14 cellular contexts compared by ENCODE assay signal in genomic region chr15:70698991-70699390, GRCh38.
DNase-seq lines count a peak whose midpoint lies in the region; ATAC-seq and TF ChIP-seq lines count a peak whose summit lies in the region.
"Had no signal": no experiment of that assay in that cellular context is flagged by ENCODE, and none has a peak within 500 bp of the region (broad histone marks: within the 10 kb centered on the region; RNA-seq: fewer than 3 reads in every experiment).

No MANE protein-coding gene starts in this region.

- CTCF ChIA-PET in OCI-LY7 (lab: Charles Lee; ENCODE audit: unreplicated experiment) = no interaction called here

- no peak overlapping the region for H3K4me3 Mint-ChIP-seq in T-helper 17 cell
- H3K4me3 Mint-ChIP-seq: activated CD4-positive, alpha-beta memory T cell treated with anti-CD3 and anti-CD28 coated beads, Interleukin-2, amount 10 ng/mL, durations not matched to agents 7 days and 5 days had no signal

- H3K9me2 ChIP-seq in OCI-LY7 (ENCODE audit: insufficient read depth, low read length) = no peaks in the 10 kb centered on the region

- ATAC-seq in left ventricle myocardium superior (no peak), psoas muscle (no peak), T-helper 17 cell (no peak), GM19397 (IDR thresholded peaks at IDR 0.05; ENCODE audit: unreplicated experiment) (no peak)
- no peak for ATAC-seq in activated naive CD4-positive, alpha-beta T cell treated with anti-CD3 and anti-CD28 coated beads, Interleukin-2, amount 50 U/mL, for 72 hours

- POLR2A ChIA-PET in OCI-LY7 (lab: Charles Lee) = interaction anchor here (0.5 kb wide), 1 partner anchor 348 kb away, joined by 3 read pairs; no protein-coding TSS in a partner anchor

- no peaks in the 10 kb centered on the region for H3K79me2 ChIP-seq in OCI-LY7 (ENCODE audit: insufficient read depth, low read depth, low read length)

- no peaks in the 10 kb centered on the region for H3K9me3 Mint-ChIP-seq in activated naive CD4-positive, alpha-beta T cell treated with anti-CD3 and anti-CD28 coated beads, Interleukin-2, amount 50 U/mL, for 72 hours
- H3K9me3 Mint-ChIP-seq: activated CD4-positive, alpha-beta memory T cell treated with anti-CD3 and anti-CD28 coated beads, Interleukin-2, amount 10 ng/mL, durations not matched to agents 7 days and 5 days had no signal

- no peaks in the 10 kb centered on the region for H3K36me3 Mint-ChIP-seq in T-helper 17 cell (ENCODE audit: low read depth)
- no peaks in the 10 kb centered on the region for H3K36me3 Mint-ChIP-seq in activated naive CD4-positive, alpha-beta T cell treated with anti-CD3 and anti-CD28 coated beads, Interleukin-2, amount 50 U/mL, for 72 hours

- H3K4me1 ChIP-seq in left ventricle myocardium inferior (peaks cover 96% of the 10 kb centered on the region), psoas muscle (peaks cover 62% of the 10 kb centered on the region), OCI-LY7 (ENCODE audit: insufficient read depth, low read length, poor library complexity, severe bottlenecking) (no peaks in the 10 kb centered on the region)

- no peak for DNase-seq in left ventricle myocardium inferior
- no peak for DNase-seq in left ventricle myocardium superior
- no peak for DNase-seq in fibroblast of the aortic adventitia (ENCODE audit: low read depth)
- no peak for DNase-seq in psoas muscle
- no peak for DNase-seq in T-helper 17 cell
- no peak for DNase-seq in activated naive CD4-positive, alpha-beta T cell treated with anti-CD3 and anti-CD28 coated beads, Interleukin-2, amount 50 U/mL, for 72 hours (ENCODE audit: low spot score in 2 of 2)
- no peak for DNase-seq in OCI-LY7 (ENCODE audit: low spot score)
- DNase-seq: activated CD4-positive, alpha-beta memory T cell treated with anti-CD3 and anti-CD28 coated beads, Interleukin-2, amount 10 ng/mL, durations not matched to agents 7 days and 5 days; anterior cingulate cortex; NCI-H1436; NCI-H446; stimulated activated naive CD4-positive, alpha-beta T cell treated with Interleukin-2 at 50 U/mL for 16 hours had no signal

- BruUV-seq in OCI-LY7 (replicated peaks; lab: Mats Ljungman, UMichigan) = no TSS peak

- H3K4me2 ChIP-seq in OCI-LY7 (ENCODE audit: low read length) = no peak overlapping the region

- 11 to 28% (median 21%) methylated on average over 1 of the region's 1 CpG for WGBS in psoas muscle, 3 donors

- no peak overlapping the region for H3K27ac Mint-ChIP-seq in T-helper 17 cell
- no peak overlapping the region for H3K27ac Mint-ChIP-seq in activated naive CD4-positive, alpha-beta T cell treated with anti-CD3 and anti-CD28 coated beads, Interleukin-2, amount 50 U/mL, for 72 hours
- H3K27ac Mint-ChIP-seq: activated CD4-positive, alpha-beta memory T cell treated with anti-CD3 and anti-CD28 coated beads, Interleukin-2, amount 10 ng/mL, durations not matched to agents 7 days and 5 days had no signal

- intact Hi-C loops in left ventricle myocardium inferior (cut with micrococcal nuclease) (no loop called here), left ventricle myocardium superior (cut with micrococcal nuclease) (no loop called here), psoas muscle (cut with DNase I) (no loop called here), OCI-LY7 (cut with micrococcal nuclease; ENCODE audit: unreplicated experiment) (no loop called here)

- peak overlapping the region; percentile 60 for H3K4me3 ChIP-seq in left ventricle myocardium inferior
- H3K4me3 ChIP-seq in fibroblast of the aortic adventitia (ENCODE audit: low read depth, low read length) = peak overlapping the region; percentile 6
- no peak overlapping the region for H3K4me3 ChIP-seq in psoas muscle
- H3K4me3 ChIP-seq in OCI-LY7 (ENCODE audit: low read depth, low read length, poor library complexity, severe bottlenecking) = no peak overlapping the region

- peak overlapping the region; percentile 83 for H3K27ac ChIP-seq in left ventricle myocardium inferior (replicated peaks)
- H3K27ac ChIP-seq in psoas muscle = peak overlapping the region; percentile 85
- no peak overlapping the region for H3K27ac ChIP-seq in OCI-LY7 (ENCODE audit: low read depth, low read length, poor library complexity, severe bottlenecking)
- H3K27ac ChIP-seq: neutrophil had no signal

- peaks cover 6% of the 10 kb centered on the region for H3K4me1 Mint-ChIP-seq in T-helper 17 cell
- H3K4me1 Mint-ChIP-seq: activated CD4-positive, alpha-beta memory T cell treated with anti-CD3 and anti-CD28 coated beads, Interleukin-2, amount 10 ng/mL, durations not matched to agents 7 days and 5 days had no signal

- no peak overlapping the region for H2AFZ ChIP-seq in OCI-LY7 (ENCODE audit: low read length)

- peaks cover 46% of the 10 kb centered on the region for H3K27me3 Mint-ChIP-seq in T-helper 17 cell

- H3K27me3 ChIP-seq in left ventricle myocardium inferior (ENCODE audit: low read depth) (no peaks in the 10 kb centered on the region), psoas muscle (ENCODE audit: insufficient read depth in 3 of 3, low read length in 2 of 3) (no peaks in the 10 kb centered on the region)

- H3K9me3 ChIP-seq in left ventricle myocardium inferior (replicated peaks) = no peaks in the 10 kb centered on the region
- H3K9me3 ChIP-seq in psoas muscle = no peaks in the 10 kb centered on the region
- peaks cover 3% of the 10 kb centered on the region for H3K9me3 ChIP-seq in T-helper 17 cell (ENCODE audit: control insufficient read depth, low read length, poor library complexity, severe bottlenecking)
- no peaks in the 10 kb centered on the region for H3K9me3 ChIP-seq in OCI-LY7 (ENCODE audit: low read length)
- H3K9me3 ChIP-seq: neutrophil had no signal

- TF ChIP-seq CTCF in left ventricle myocardium inferior (IDR thresholded peaks at IDR 0.05; ENCODE audit: borderline replicate concordance) (no peak), fibroblast of the aortic adventitia (IDR thresholded peaks at IDR 0.05; ENCODE audit: insufficient read depth, low read length) (no peak), psoas muscle (IDR thresholded peaks at IDR 0.05) (no peak), OCI-LY7 (conservative IDR thresholded peaks at IDR 0.05; ENCODE audit: low read length) (no peak)

- peaks cover 17% of the 10 kb centered on the region for H3K36me3 ChIP-seq in left ventricle myocardium inferior
- peaks cover 0 to 21% of the 10 kb centered on the region in 2 donors for H3K36me3 ChIP-seq in psoas muscle (ENCODE audit: insufficient read depth in 1 of 2, low read depth in 1 of 2)
- no peaks in the 10 kb centered on the region for H3K36me3 ChIP-seq in OCI-LY7 (ENCODE audit: insufficient read depth, low read length)
- H3K36me3 ChIP-seq: neutrophil had no signal

- H4K20me1 ChIP-seq in OCI-LY7 (ENCODE audit: insufficient read depth, low read length) = no peaks in the 10 kb centered on the region

Comparison
In these comparisons a context has a peak if more than half of its experiments do, and no peak if none do; other contexts are left out.
1. H3K4me3 ChIP-seq: peak in left ventricle myocardium inferior (single experiment) and fibroblast of the aortic adventitia (single experiment); none in psoas muscle (single experiment) and OCI-LY7 (single experiment).